In the genomic region with DNA sequence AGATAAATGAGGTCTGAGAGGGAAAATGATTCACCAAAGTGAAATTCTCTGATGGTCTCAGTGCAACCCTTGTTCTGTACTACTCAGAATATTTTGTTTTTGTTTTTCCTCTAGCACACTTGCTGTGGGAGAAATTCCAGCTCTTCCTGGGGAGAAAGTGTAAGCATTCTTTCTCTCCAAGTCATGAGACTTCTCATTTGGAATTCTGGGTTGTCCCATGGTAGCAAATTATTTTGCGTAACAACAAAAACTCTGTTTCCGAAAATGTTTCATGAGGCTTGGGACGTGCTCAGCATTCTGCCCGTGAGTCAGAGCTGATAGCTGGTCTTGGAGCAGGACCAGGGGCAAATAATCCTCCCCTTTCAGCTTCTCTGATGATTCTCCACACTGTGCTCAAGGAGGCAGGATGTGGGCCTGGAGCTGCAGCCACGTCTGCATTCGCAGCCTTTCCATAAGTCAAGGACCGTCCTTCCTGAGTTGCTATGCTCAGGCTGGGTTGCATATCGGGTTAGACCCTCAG, we compare ENCODE assay signal across 9 cellular contexts.
DNase-seq lines count a peak whose midpoint lies in the region; ATAC-seq and TF ChIP-seq lines count a peak whose summit lies in the region.
"Had no signal": no experiment of that assay in that cellular context is flagged by ENCODE, and none has a peak within 500 bp of the region (broad histone marks: within the 10 kb centered on the region; RNA-seq: fewer than 3 reads in every experiment).

No MANE protein-coding gene starts in this region.

- intact Hi-C loops in Panc1 (cut with micrococcal nuclease; ENCODE audit: unreplicated experiment) (no loop called here), upper lobe of right lung (cut with DNase I) (no loop called here)

- DNase-seq in Panc1 (ENCODE audit: low read depth, low spot score) (no peak), epithelial cell of proximal tubule (ENCODE audit: low read depth) (peak; percentile 77), midbrain (lab: John Stamatoyannopoulos, UW) (peak; percentile 26), upper lobe of right lung (no peak), T-helper 17 cell (no peak)
- no peak for DNase-seq in effector memory CD4-positive, alpha-beta T cell
- DNase-seq: NK-92 treated with Interleukin-12 subunit alpha and Interleukin-12 subunit beta, amount 100 ng/mL, for 24 hours had no signal

- H3K4me3 ChIP-seq in Panc1 (ENCODE audit: low read depth in 2 of 2, low read length in 2 of 2), result no peak overlapping the region
- H3K4me3 ChIP-seq in epithelial cell of proximal tubule (ENCODE audit: low read depth, low read length), result no peak overlapping the region
- H3K4me3 ChIP-seq in upper lobe of right lung, result no peak overlapping the region
- no peak overlapping the region for H3K4me3 ChIP-seq in effector memory CD4-positive, alpha-beta T cell (ENCODE audit: insufficient read depth, low read depth, low read length, poor library complexity, severe bottlenecking)

- H3K9me3 ChIP-seq in Panc1 (ENCODE audit: control insufficient read depth, insufficient read depth, low read depth, low read length), result no peaks in the 10 kb centered on the region
- H3K9me3 ChIP-seq in upper lobe of right lung, result no peaks in the 10 kb centered on the region
- no peaks in the 10 kb centered on the region for H3K9me3 ChIP-seq in effector memory CD4-positive, alpha-beta T cell (ENCODE audit: control insufficient read depth, low read length)
- H3K9me3 ChIP-seq in T-helper 17 cell (ENCODE audit: control insufficient read depth, low read length, poor library complexity, severe bottlenecking), result no peaks in the 10 kb centered on the region

- H3K4me1 Mint-ChIP-seq in T-helper 17 cell, result no peaks in the 10 kb centered on the region

- BruUV-seq in Panc1 (replicated peaks; lab: Mats Ljungman, UMichigan), result TSS peak; percentile 17

- CTCF ChIA-PET in Panc1 (lab: Charles Lee), result no interaction called here

- no peak for TF ChIP-seq CTCF in Panc1 (IDR thresholded peaks at IDR 0.05)
- TF ChIP-seq CTCF in epithelial cell of proximal tubule (conservative IDR thresholded peaks at IDR 0.05; ENCODE audit: low read depth, low read length), result no peak
- TF ChIP-seq CTCF in upper lobe of right lung (IDR thresholded peaks at IDR 0.05), result no peak

- peaks cover 3% of the 10 kb centered on the region; the same call in 1 of the 2 replicates for H3K4me1 ChIP-seq in Panc1 (ENCODE audit: control insufficient read depth, insufficient read depth, low read length)
- H3K4me1 ChIP-seq in upper lobe of right lung, result peaks cover 31% of the 10 kb centered on the region
- H3K4me1 ChIP-seq in effector memory CD4-positive, alpha-beta T cell (ENCODE audit: control insufficient read depth, insufficient read depth, low read length, poor library complexity, severe bottlenecking), result no peaks in the 10 kb centered on the region

- no peaks in the 10 kb centered on the region for H3K36me3 Mint-ChIP-seq in T-helper 17 cell (ENCODE audit: low read depth)

- H3K27me3 Mint-ChIP-seq in T-helper 17 cell, result peaks cover 37% of the 10 kb centered on the region

- H3K27ac ChIP-seq in Panc1 (ENCODE audit: low read length) (no peak overlapping the region), upper lobe of right lung (peak overlapping the region; percentile 65)
- no peak overlapping the region for H3K27ac ChIP-seq in effector memory CD4-positive, alpha-beta T cell (ENCODE audit: insufficient read depth, low read length, poor library complexity, severe bottlenecking)

- POLR2A ChIA-PET in Panc1 (lab: Charles Lee), result no interaction called here

- ATAC-seq in Panc1 (peak; percentile 59), upper lobe of right lung (peak; percentile 8), T-helper 17 cell (no peak), HG03432 (IDR thresholded peaks at IDR 0.05; ENCODE audit: unreplicated experiment) (no peak), HG03439 (IDR thresholded peaks at IDR 0.05; ENCODE audit: unreplicated experiment) (no peak)

- in situ Hi-C loops in Panc1 (cut with HindIII; ENCODE audit: low pct_unique_long_range_greater_than_20kb, low sequenced_read_pairs), result no loop called here

- no peak overlapping the region for H3K4me3 Mint-ChIP-seq in T-helper 17 cell

- no peak overlapping the region for H3K27ac Mint-ChIP-seq in T-helper 17 cell

- H3K36me3 ChIP-seq in Panc1 (ENCODE audit: control insufficient read depth, insufficient read depth, low read length) (peaks cover 7% of the 10 kb centered on the region), upper lobe of right lung (no peaks in the 10 kb centered on the region)
- no peaks in the 10 kb centered on the region for H3K36me3 ChIP-seq in effector memory CD4-positive, alpha-beta T cell (ENCODE audit: control insufficient read depth, insufficient read depth, low read length)

- no peaks in the 10 kb centered on the region for H3K27me3 ChIP-seq in Panc1 (ENCODE audit: control insufficient read depth, insufficient read depth, low read length)
- no peaks in the 10 kb centered on the region for H3K27me3 ChIP-seq in upper lobe of right lung
- no peaks in the 10 kb centered on the region for H3K27me3 ChIP-seq in effector memory CD4-positive, alpha-beta T cell (replicated peaks; ENCODE audit: control insufficient read depth, insufficient read depth, low read length, poor library complexity, severe bottlenecking)

Comparison
In these comparisons a context has a peak if more than half of its experiments do, and no peak if none do; other contexts are left out.
1. ATAC-seq: peak in Panc1 (single experiment) and upper lobe of right lung (single experiment); none in T-helper 17 cell (single experiment), HG03432 (single experiment) and HG03439 (single experiment).
2. DNase-seq: peak in epithelial cell of proximal tubule (single experiment) and midbrain (single experiment); none in Panc1 (single experiment), upper lobe of right lung (single experiment), effector memory CD4-positive, alpha-beta T cell (0 of 3) and T-helper 17 cell (0 of 3).